Comparison of ENCODE assay signal across 28 cellular contexts in genomic region chr1:182064611-182065010, GRCh38. TPM values are rescaled to one million over a fixed set of nuclear protein-coding genes. Genes with fewer than 3 reads are reported as not detected.
"Had no signal": no experiment of that assay in that cellular context is flagged by ENCODE, and none has a peak within 500 bp of the region (broad histone marks: within the 10 kb centered on the region; RNA-seq: fewer than 3 reads in every experiment).

No MANE protein-coding gene starts in this region.

- H3K27ac Mint-ChIP-seq: stimulated activated effector memory CD8-positive, alpha-beta T cell treated with anti-CD3 and anti-CD28 coated beads, Interleukin-12 subunit alpha, Interleukin-12 subunit beta, amount 100 ng/mL, for 72 hours; stimulated activated memory B cell treated with anti-CD40 and anti-IgM and Interleukin-4, amounts not matched to agents 10 μg/mL and 1 μg/mL and 100 μg/mL, for 72 hours; stimulated activated naive B cell treated with anti-CD40 and anti-IgM and Interleukin-4, amounts not matched to agents 10 μg/mL and 1 μg/mL and 100 μg/mL, for 72 hours; stimulated activated naive CD8-positive, alpha-beta T cell treated with anti-CD3 and anti-CD28 coated beads, Interleukin-15, amount 100 ng/mL, for 72 hours; stimulated activated naive CD8-positive, alpha-beta T cell treated with anti-CD3 and anti-CD28 coated beads, Interleukin-15, Interleukin-2, amounts not matched to agents 100 ng/mL and 50 ng/mL, for 24 hours; type B pancreatic cell had no signal

- DNase-seq: stimulated activated CD4-positive, alpha-beta T cell treated with anti-CD3 and anti-CD28 coated beads, Interleukin-2, amount 100 ng/mL, for 48 hours; stimulated activated CD4-positive, alpha-beta T cell treated with anti-CD3 and anti-CD28 coated beads, Interleukin-4, amount 100 ng/mL, for 1 hour; stimulated activated CD4-positive, alpha-beta T cell treated with anti-CD3 and anti-CD28 coated beads, Interleukin-4, amount 100 ng/mL, for 24 hours; stimulated activated CD4-positive, alpha-beta T cell treated with anti-CD3 and anti-CD28 coated beads, Interleukin-4, amount 100 ng/mL, for 4 hours; stimulated activated CD8-positive, alpha-beta memory T cell treated with anti-CD3 and anti-CD28 coated beads, Interleukin-4, amount 100 ng/mL, for 48 hours; stimulated activated naive B cell treated with anti-CD40 and anti-IgM and Interleukin-4, amounts not matched to agents 10 μg/mL and 1 μg/mL and 100 μg/mL, for 72 hours; stimulated activated naive CD4-positive, alpha-beta T cell; stimulated activated naive CD4-positive, alpha-beta T cell treated with Interleukin-2 at 50 U/mL for 16 hours; stimulated activated naive CD8-positive, alpha-beta T cell treated with anti-CD3 and anti-CD28 coated beads, Interleukin-15, amount 100 ng/mL, for 72 hours; stimulated activated naive CD8-positive, alpha-beta T cell treated with anti-CD3 and anti-CD28 coated beads, Interleukin-15, Interleukin-2, amounts not matched to agents 100 U/mL and 50 U/mL, for 24 hours; stomach; substantia nigra; testis; thyroid gland; tibial artery; transverse colon; upper lobe of left lung; upper lobe of right lung; uterus had no signal

- H3K36me3 ChIP-seq: stomach, suprapubic skin, thoracic aorta, thyroid gland, tibial artery, tibial nerve, transverse colon, upper lobe of left lung, upper lobe of right lung, uterus, vagina had no signal

- H3K27ac ChIP-seq: stomach, suprapubic skin, testis, thoracic aorta, thyroid gland, tibial artery, tibial nerve, transverse colon, upper lobe of left lung, upper lobe of right lung, uterus, vagina had no signal

- H3K36me3 Mint-ChIP-seq: stimulated activated effector memory CD8-positive, alpha-beta T cell treated with anti-CD3 and anti-CD28 coated beads, Interleukin-12 subunit alpha, Interleukin-12 subunit beta, amount 100 ng/mL, for 72 hours; stimulated activated memory B cell treated with anti-CD40 and anti-IgM and Interleukin-4, amounts not matched to agents 10 μg/mL and 1 μg/mL and 100 μg/mL, for 72 hours; type B pancreatic cell had no signal

- H3K4me3 Mint-ChIP-seq: stimulated activated effector memory CD8-positive, alpha-beta T cell treated with anti-CD3 and anti-CD28 coated beads, Interleukin-12 subunit alpha, Interleukin-12 subunit beta, amount 100 ng/mL, for 72 hours; stimulated activated memory B cell treated with anti-CD40 and anti-IgM and Interleukin-4, amounts not matched to agents 10 μg/mL and 1 μg/mL and 100 μg/mL, for 72 hours; stimulated activated naive B cell treated with anti-CD40 and anti-IgM and Interleukin-4, amounts not matched to agents 10 μg/mL and 1 μg/mL and 100 μg/mL, for 72 hours; stimulated activated naive CD8-positive, alpha-beta T cell treated with anti-CD3 and anti-CD28 coated beads, Interleukin-15, amount 100 ng/mL, for 72 hours; stimulated activated naive CD8-positive, alpha-beta T cell treated with anti-CD3 and anti-CD28 coated beads, Interleukin-15, Interleukin-2, amounts not matched to agents 100 ng/mL and 50 ng/mL, for 24 hours; type B pancreatic cell had no signal

- H3K4me1 Mint-ChIP-seq: stimulated activated effector memory CD8-positive, alpha-beta T cell treated with anti-CD3 and anti-CD28 coated beads, Interleukin-12 subunit alpha, Interleukin-12 subunit beta, amount 100 ng/mL, for 72 hours; stimulated activated naive B cell treated with anti-CD40 and anti-IgM and Interleukin-4, amounts not matched to agents 10 μg/mL and 1 μg/mL and 100 μg/mL, for 72 hours had no signal

- H3K4me1 ChIP-seq: suprapubic skin, thyroid gland, tibial artery, transverse colon, upper lobe of left lung, upper lobe of right lung, uterus, vagina had no signal

- H3K9me3 Mint-ChIP-seq: stimulated activated effector memory CD8-positive, alpha-beta T cell treated with anti-CD3 and anti-CD28 coated beads, Interleukin-12 subunit alpha, Interleukin-12 subunit beta, amount 100 ng/mL, for 72 hours; stimulated activated naive CD8-positive, alpha-beta T cell treated with anti-CD3 and anti-CD28 coated beads, Interleukin-15, amount 100 ng/mL, for 72 hours; stimulated activated naive CD8-positive, alpha-beta T cell treated with anti-CD3 and anti-CD28 coated beads, Interleukin-15, Interleukin-2, amounts not matched to agents 100 ng/mL and 50 ng/mL, for 24 hours; type B pancreatic cell had no signal

- H3K27me3 ChIP-seq: testis, thyroid gland, tibial nerve, upper lobe of left lung, uterus, vagina had no signal

- ATAC-seq: stimulated activated effector memory CD8-positive, alpha-beta T cell treated with anti-CD3 and anti-CD28 coated beads, Interleukin-12 subunit alpha, Interleukin-12 subunit beta, amount 100 ng/mL, for 72 hours; stimulated activated memory B cell treated with anti-CD40 and anti-IgM and Interleukin-4, amounts not matched to agents 10 μg/mL and 1 μg/mL and 100 μg/mL, for 72 hours; stimulated activated naive B cell treated with anti-CD40 and anti-IgM and Interleukin-4, amounts not matched to agents 10 μg/mL and 1 μg/mL and 100 μg/mL, for 72 hours; stimulated activated naive CD8-positive, alpha-beta T cell treated with anti-CD3 and anti-CD28 coated beads, Interleukin-15, amount 100 ng/mL, for 72 hours; stimulated activated naive CD8-positive, alpha-beta T cell treated with anti-CD3 and anti-CD28 coated beads, Interleukin-15, Interleukin-2, amounts not matched to agents 100 U/mL and 50 U/mL, for 24 hours; upper lobe of right lung had no signal

- H3K4me3 ChIP-seq: stomach, suprapubic skin, testis, thoracic aorta, thyroid gland, tibial artery, tibial nerve, transverse colon, upper lobe of left lung, upper lobe of right lung, uterus, vagina had no signal

- H3K9me3 ChIP-seq: suprapubic skin, thoracic aorta, thyroid gland, tibial artery, transverse colon, upper lobe of left lung, upper lobe of right lung, uterus, vagina had no signal

RNA-seq across cellular contexts. Expression of gene ZNF648, which starts 3.1 kb away (rescaled TPM):
- total RNA-seq: thoracic aorta, upper lobe of right lung, vagina had no signal
- polyA plus RNA-seq: urinary bladder had no signal
